Comparison of ENCODE assay signal across 1 cellular context in genomic region chr20:50724851-50725721, GRCh38.
TF ChIP-seq lines count a peak whose summit lies in the region.

No MANE protein-coding gene starts in this region.

TF ChIP-seq in K562, 482 proteins besides CTCF, POLR2A, EP300 and RAD21 (continued from another document and continues in another):
- TF ChIP-seq ATF3 (IDR thresholded peaks at IDR 0.05) (peak; percentile 88), ATF3 (CRISPR knock-in tag; conservative IDR thresholded peaks at IDR 0.05) (no peak), NR4A1 (CRISPR knock-in tag; IDR thresholded peaks at IDR 0.05) (no peak), NR4A1 (tag; IDR thresholded peaks at IDR 0.05) (no peak; the same call in 1 of the 2 replicates), ZNF12 (CRISPR knock-in tag; IDR thresholded peaks at IDR 0.05) (no peak), SIN3B (IDR thresholded peaks at IDR 0.05; ENCODE audit: low read depth) (no peak), MTA3 (IDR thresholded peaks at IDR 0.05; ENCODE audit: borderline replicate concordance) (peak; percentile 70; the same call in 1 of the 2 replicates), JUND (IDR thresholded peaks at IDR 0.05; ENCODE audit: borderline replicate concordance, low read depth, low read length) (peak; percentile 86), JUND (tag; IDR thresholded peaks at IDR 0.05; ENCODE audit: borderline replicate concordance, low read depth, low read length) (peak; percentile 44; the same call in 1 of the 3 replicates), CHD7 (IDR thresholded peaks at IDR 0.05; ENCODE audit: low read depth, low read length) (no peak), ZNF23 (CRISPR knock-in tag; IDR thresholded peaks at IDR 0.05) (no peak), TCF7 (IDR thresholded peaks at IDR 0.05; ENCODE audit: borderline replicate concordance) (0 out of 2 replicates have a peak, but pooled peaks have one; percentile 29), RERE (CRISPR knock-in tag; IDR thresholded peaks at IDR 0.05; ENCODE audit: borderline replicate concordance) (no peak), RBM39 (optimal IDR thresholded peaks at IDR 0.05; ENCODE audit: low read depth, low read length) (no peak), ADNP (tag; IDR thresholded peaks at IDR 0.05) (no peak), L3MBTL2 (IDR thresholded peaks at IDR 0.05) (peak; percentile 9; the same call in 1 of the 2 replicates), NFE2 (IDR thresholded peaks at IDR 0.05; ENCODE audit: low read depth) (peak; percentile 72), MYBL2 (IDR thresholded peaks at IDR 0.05; ENCODE audit: low read depth) (no peak), MYBL2 (CRISPR knock-in tag; IDR thresholded peaks at IDR 0.05; ENCODE audit: borderline replicate concordance) (no peak), BMI1 (IDR thresholded peaks at IDR 0.05; ENCODE audit: low read length) (no peak), ZNF699 (CRISPR knock-in tag; IDR thresholded peaks at IDR 0.05; ENCODE audit: insufficient replicate concordance) (no peak), ARID3A (IDR thresholded peaks at IDR 0.05; ENCODE audit: borderline replicate concordance, low read depth, low read length) (0 out of 2 replicates have a peak, but pooled peaks have one; percentile 6), GABPB1 (CRISPR knock-in tag; IDR thresholded peaks at IDR 0.05) (no peak), FOXA1 (IDR thresholded peaks at IDR 0.05; ENCODE audit: borderline replicate concordance) (no peak), EWSR1 (IDR thresholded peaks at IDR 0.05; ENCODE audit: borderline replicate concordance, low read depth, partially characterized antibody) (peak; percentile 73), PHTF2 (CRISPR knock-in tag; IDR thresholded peaks at IDR 0.05) (no peak), PRMT5 (CRISPR knock-in tag; IDR thresholded peaks at IDR 0.05) (no peak), ZNF134 (CRISPR knock-in tag; conservative IDR thresholded peaks at IDR 0.05) (no peak), THRA (IDR thresholded peaks at IDR 0.05) (no peak), RHOXF2B (CRISPR knock-in tag; conservative IDR thresholded peaks at IDR 0.05) (no peak), ZSCAN32 (CRISPR knock-in tag; IDR thresholded peaks at IDR 0.05) (no peak), THRB (CRISPR knock-in tag; conservative IDR thresholded peaks at IDR 0.05) (no peak), FOXJ3 (CRISPR knock-in tag; IDR thresholded peaks at IDR 0.05) (no peak)
